In genomic region chr11:122984186-122985011, GRCh38 we compare ENCODE assay signal across 7 cellular contexts. TPM values are rescaled to one million over a fixed set of nuclear protein-coding genes. Genes with fewer than 3 reads are reported as not detected.
DNase-seq lines count a peak whose midpoint lies in the region; ATAC-seq and TF ChIP-seq lines count a peak whose summit lies in the region.

No MANE protein-coding gene starts in this region.

- H3K4me1 ChIP-seq in NT2/D1 (ENCODE audit: insufficient read depth, insufficient read length), result no peaks in the 10 kb centered on the region
- peaks cover 8% of the 10 kb centered on the region in 2 donors for H3K4me1 ChIP-seq in esophagus (ENCODE audit: control insufficient read depth in 2 of 2, insufficient read depth in 2 of 2, low read length in 1 of 2)

- H3K9ac ChIP-seq in NT2/D1 (ENCODE audit: insufficient read length, low read depth), result peak overlapping the region; percentile 56

- H3K9me3 ChIP-seq in NT2/D1 (ENCODE audit: insufficient read depth, low read length) (no peaks in the 10 kb centered on the region), esophagus (ENCODE audit: control insufficient read depth in 2 of 2, insufficient read depth in 1 of 2, low read depth in 1 of 2, low read length in 1 of 2) (peaks cover 3% of the 10 kb centered on the region in 2 donors)

- in situ Hi-C loops in GM13976 (cut with MboI; ENCODE audit: low sequenced_read_pairs, unreplicated experiment), result no loop called here

- WGBS in esophagus, 2 donors, result 1% methylated on average over 59 of the region's 59 CpGs

- no peaks in the 10 kb centered on the region for H3K4me1 Mint-ChIP-seq in neural crest cell

- H3K9me3 Mint-ChIP-seq in neural crest cell, result peaks cover 3% of the 10 kb centered on the region

- peak overlapping the region; percentile 85 for H3K4me3 Mint-ChIP-seq in neural crest cell

- peaks cover 79% of the 10 kb centered on the region for H3K27me3 ChIP-seq in NT2/D1 (ENCODE audit: insufficient read depth, insufficient read length)
- peaks cover 15 to 16% of the 10 kb centered on the region in 2 donors for H3K27me3 ChIP-seq in esophagus (ENCODE audit: control insufficient read depth in 1 of 2, insufficient read depth in 2 of 2, low read length in 2 of 2)

- no peaks in the 10 kb centered on the region for H3K36me3 Mint-ChIP-seq in neural crest cell (ENCODE audit: low read depth)

- DNase-seq in GM13976 (ENCODE audit: low spot score) (peak; percentile 45), NT2/D1 (ENCODE audit: low read depth, low spot score) (no peak), neural crest cell (ENCODE audit: low read depth, low spot score) (no peak), RPMI8226 (no peak)

- no peak for TF ChIP-seq CTCF in GM13976 (IDR thresholded peaks at IDR 0.05; ENCODE audit: borderline replicate concordance, control extremely low read depth, extremely low read depth, insufficient read depth, missing control alignments)
- no peak for TF ChIP-seq CTCF in neural crest cell (conservative IDR thresholded peaks at IDR 0.05)

- H3K4me3 ChIP-seq in NT2/D1 (ENCODE audit: insufficient read length, low read depth) (peak overlapping the region; percentile 46), esophagus (ENCODE audit: low read depth in 1 of 2, low read length in 2 of 2) (peak overlapping the region; percentile 41 to 61)

- ATAC-seq in GM18520 (IDR thresholded peaks at IDR 0.05; ENCODE audit: unreplicated experiment), result no peak
- ATAC-seq in HG03439 (IDR thresholded peaks at IDR 0.05; ENCODE audit: unreplicated experiment), result no peak

- H3K27ac Mint-ChIP-seq in neural crest cell (ENCODE audit: unreplicated experiment), result no peak overlapping the region

- H3K27me3 Mint-ChIP-seq in neural crest cell (ENCODE audit: low read depth), result peaks cover 99% of the 10 kb centered on the region

- H3K27ac ChIP-seq in esophagus (ENCODE audit: low read depth in 2 of 2, low read length in 1 of 2), result no peak overlapping the region

- H3K36me3 ChIP-seq in NT2/D1 (ENCODE audit: insufficient read depth, insufficient read length, low read length) (no peaks in the 10 kb centered on the region), esophagus (ENCODE audit: control insufficient read depth in 2 of 2, insufficient read depth in 2 of 2, low read length in 1 of 2) (no peaks in the 10 kb centered on the region)

RNA-seq across cellular contexts. Expression of gene BSX, which starts 2.8 kb away (rescaled TPM):
- polyA plus RNA-seq in esophagus, result not detected
- total RNA-seq in neural crest cell, result not detected in 2 replicates
